Comparison of ENCODE assay signal across 8 cellular contexts in genomic region chr1:24390924-24391782, GRCh38. TPM values are rescaled to one million over a fixed set of nuclear protein-coding genes. Genes with fewer than 3 reads are reported as not detected.
DNase-seq lines count a peak whose midpoint lies in the region; ATAC-seq, FAIRE-seq and TF ChIP-seq lines count a peak whose summit lies in the region.

No MANE protein-coding gene starts in this region.

- H3K4me2 ChIP-seq in A549 (peak overlapping the region; percentile 46), Loucy (ENCODE audit: low read depth, low read length, poor library complexity, severe bottlenecking) (no peak overlapping the region), SK-N-SH (no peak overlapping the region)

- peaks cover 56% of the 10 kb centered on the region for H3K4me1 ChIP-seq in A549
- no peaks in the 10 kb centered on the region for H3K4me1 ChIP-seq in Loucy (ENCODE audit: insufficient read depth, low read length, poor library complexity, severe bottlenecking)
- peaks cover 4 to 15% of the 10 kb centered on the region in 2 experiments; a peak in 3 of 4 replicates for H3K4me1 ChIP-seq in SK-N-SH (ENCODE audit: control insufficient read depth in 1 of 2, insufficient read depth in 2 of 2, low read depth in 1 of 2, low read length in 1 of 2)

- TF ChIP-seq CTCF in A549 (IDR thresholded peaks at IDR 0.05) = peak; percentile 83
- TF ChIP-seq CTCF in Loucy (conservative IDR thresholded peaks at IDR 0.05; ENCODE audit: low read length) = peak; percentile 96
- TF ChIP-seq CTCF in SK-N-SH (IDR thresholded peaks at IDR 0.05) = peak; percentile 98
- peak; percentile 96 for TF ChIP-seq CTCF in type B pancreatic cell (conservative IDR thresholded peaks at IDR 0.05)

- ATAC-seq in A549 = peak; percentile 89 to 90; a peak in 5 of 6 replicates
- peak; percentile 63 for ATAC-seq in GM18502 (IDR thresholded peaks at IDR 0.05; ENCODE audit: poor library complexity, unreplicated experiment)

- H4K20me1 ChIP-seq in Loucy (ENCODE audit: insufficient read depth, low read length, poor library complexity, severe bottlenecking) = no peaks in the 10 kb centered on the region
- no peaks in the 10 kb centered on the region for H4K20me1 ChIP-seq in SK-N-SH (ENCODE audit: insufficient read depth)

- POLR2A ChIA-PET in A549 (lab: Yijun Ruan, JAX) (interaction anchor here (1.3 to 2.1 kb wide), 4 partner anchors 96 to 241 kb away, joined by 3 to 10 read pairs (median 7); no protein-coding TSS in a partner anchor), SK-N-SH (lab: Yijun Ruan, JAX) (interaction anchor here (0.7 kb wide), 1 partner anchor 204 kb away, joined by 3 read pairs; the partner anchor contains the start of gene IFNLR1)

- CTCF ChIA-PET in A549 (lab: Yijun Ruan, JAX) = interaction anchor here (0.6 to 23.6 kb wide), 83 partner anchors 9 to 623 kb away, joined by 3 to 748 read pairs (median 5); partner anchors contain the start of genes GRHL3, IFNLR1, NIPAL3 and RCAN3
- CTCF ChIA-PET in SK-N-SH (lab: Yijun Ruan, JAX) = interaction anchor here (0.6 to 6.7 kb wide), 102 partner anchors 8 to 1232 kb away, joined by 3 to 451 read pairs (median 5); partner anchors contain the start of genes IFNLR1, NIPAL3 and STPG1
- CTCF ChIA-PET in activated naive CD4-positive, alpha-beta T cell treated with anti-CD3 and anti-CD28 coated beads, Interleukin-2, amount 10 ng/mL, durations not matched to agents 7 days and 5 days (lab: Charles Lee) = interaction anchor here (0.7 to 5.8 kb wide), 50 partner anchors 8 to 404 kb away, joined by 3 to 383 read pairs (median 4); partner anchors contain the start of genes IL22RA1, NIPAL3 and STPG1

- H3K9me3 Mint-ChIP-seq in activated naive CD4-positive, alpha-beta T cell treated with anti-CD3 and anti-CD28 coated beads, Interleukin-2, amount 10 ng/mL, durations not matched to agents 7 days and 5 days = no peaks in the 10 kb centered on the region
- H3K9me3 Mint-ChIP-seq in type B pancreatic cell = no peaks in the 10 kb centered on the region

- no peak overlapping the region for H3K9ac ChIP-seq in Loucy (ENCODE audit: low read depth, low read length, poor library complexity, severe bottlenecking)
- peak overlapping the region; percentile 11; the same call in 1 of the 2 replicates for H3K9ac ChIP-seq in SK-N-SH

- H3K79me2 ChIP-seq in Loucy (ENCODE audit: insufficient read depth, low read length) (no peaks in the 10 kb centered on the region), SK-N-SH (ENCODE audit: insufficient read depth) (no peaks in the 10 kb centered on the region; the same call in 1 of the 2 replicates)

- 4% methylated on average over 12 of the region's 12 CpGs for WGBS in A549 (ENCODE audit: missing lambda C conversion rate)
- 17% methylated on average over 12 of the region's 12 CpGs for WGBS in SK-N-SH (ENCODE audit: low lambda C conversion rate)

- H3K27ac Mint-ChIP-seq in activated naive CD4-positive, alpha-beta T cell treated with anti-CD3 and anti-CD28 coated beads, Interleukin-2, amount 10 ng/mL, durations not matched to agents 7 days and 5 days = peak overlapping the region; percentile 91
- H3K27ac Mint-ChIP-seq in type B pancreatic cell = peak overlapping the region; percentile 88

- TF ChIP-seq POLR2A in A549 (IDR thresholded peaks at IDR 0.05; ENCODE audit: low read length) = no peak

- H3K4me1 Mint-ChIP-seq in activated naive CD4-positive, alpha-beta T cell treated with anti-CD3 and anti-CD28 coated beads, Interleukin-2, amount 10 ng/mL, durations not matched to agents 7 days and 5 days = peaks cover 38% of the 10 kb centered on the region
- peaks cover 32% of the 10 kb centered on the region for H3K4me1 Mint-ChIP-seq in type B pancreatic cell (ENCODE audit: unreplicated experiment)

- FAIRE-seq in A549 (lab: Jason Lieb, UNC) (no peak), frontal cortex (lab: Jason Lieb, UNC) (no peak)

- H3K27me3 ChIP-seq in Loucy (ENCODE audit: insufficient read depth, low read length, poor library complexity, severe bottlenecking) (no peaks in the 10 kb centered on the region), SK-N-SH (ENCODE audit: insufficient read depth) (no peaks in the 10 kb centered on the region)

- TF ChIP-seq EP300 in A549 (IDR thresholded peaks at IDR 0.05) = no peak
- TF ChIP-seq EP300 in SK-N-SH (IDR thresholded peaks at IDR 0.05; ENCODE audit: borderline replicate concordance in 1 of 2, low read depth in 1 of 2, low read length in 1 of 2) = no peak

- H3K4me3 Mint-ChIP-seq in activated naive CD4-positive, alpha-beta T cell treated with anti-CD3 and anti-CD28 coated beads, Interleukin-2, amount 10 ng/mL, durations not matched to agents 7 days and 5 days = peak overlapping the region; percentile 62
- H3K4me3 Mint-ChIP-seq in type B pancreatic cell = peak overlapping the region; percentile 64

- H3K36me3 ChIP-seq in Loucy (ENCODE audit: insufficient read depth, low read length) = no peaks in the 10 kb centered on the region
- H3K36me3 ChIP-seq in SK-N-SH (replicated peaks in 1 of 2; ENCODE audit: control insufficient read depth in 1 of 2, insufficient read depth in 2 of 2, low read length in 1 of 2) = peaks cover 2 to 4% of the 10 kb centered on the region in 2 experiments

- H3K36me3 Mint-ChIP-seq in activated naive CD4-positive, alpha-beta T cell treated with anti-CD3 and anti-CD28 coated beads, Interleukin-2, amount 10 ng/mL, durations not matched to agents 7 days and 5 days = peaks cover 10% of the 10 kb centered on the region
- H3K36me3 Mint-ChIP-seq in type B pancreatic cell = peaks cover 11% of the 10 kb centered on the region

- H3K4me3 ChIP-seq in A549 (no peak overlapping the region), Loucy (ENCODE audit: low read length, poor library complexity, severe bottlenecking) (no peak overlapping the region), SK-N-SH (ENCODE audit: low read depth in 2 of 2, low read length in 1 of 2) (no peak overlapping the region; a peak in 1 of 4 replicates)

- H3F3A ChIP-seq in Loucy (ENCODE audit: low read depth) = no peaks in the 10 kb centered on the region
- H3F3A ChIP-seq in SK-N-SH (replicated peaks; ENCODE audit: insufficient read depth) = peaks cover 15% of the 10 kb centered on the region

- H2AFZ ChIP-seq in Loucy (ENCODE audit: low read length) (no peak overlapping the region), SK-N-SH (ENCODE audit: low read depth) (peak overlapping the region; percentile 58)

- H3K27ac ChIP-seq in A549 (peak overlapping the region; percentile 65 to 81), SK-N-SH (ENCODE audit: low read depth in 2 of 2, low read length in 1 of 2) (peak overlapping the region in 1 of 2 experiments; percentile 37; a peak in 1 of 4 replicates)

- DNase-seq in A549 (ENCODE audit: low read depth in 1 of 2, low spot score in 1 of 2) = peak; percentile 44 to 84
- DNase-seq in SK-N-SH = peak; percentile 78
- peak; percentile 75 for DNase-seq in activated naive CD4-positive, alpha-beta T cell treated with anti-CD3 and anti-CD28 coated beads, Interleukin-2, amount 10 ng/mL, durations not matched to agents 7 days and 5 days
- peak; percentile 34 to 71 for DNase-seq in frontal cortex (ENCODE audit: low spot score in 2 of 2)
- DNase-seq in occipital lobe (lab: John Stamatoyannopoulos, UW) = peak; percentile 64
- DNase-seq in type B pancreatic cell (ENCODE audit: extremely low spot score, unreplicated experiment) = peak; percentile 80

- H3K27me3 Mint-ChIP-seq in activated naive CD4-positive, alpha-beta T cell treated with anti-CD3 and anti-CD28 coated beads, Interleukin-2, amount 10 ng/mL, durations not matched to agents 7 days and 5 days = no peaks in the 10 kb centered on the region
- H3K27me3 Mint-ChIP-seq in type B pancreatic cell = no peaks in the 10 kb centered on the region

- H3K9me2 ChIP-seq in Loucy (replicated peaks; ENCODE audit: low read depth, low read length) (no peaks in the 10 kb centered on the region), SK-N-SH (no peaks in the 10 kb centered on the region)

- peak; percentile 96 to 97 for TF ChIP-seq RAD21 in A549 (conservative IDR thresholded peaks at IDR 0.05 in 1 of 2, IDR thresholded peaks at IDR 0.05 in 1 of 2)
- peak; percentile 98 for TF ChIP-seq RAD21 in SK-N-SH (IDR thresholded peaks at IDR 0.05; ENCODE audit: low read length)

- H3K9me3 ChIP-seq in A549 (no peaks in the 10 kb centered on the region), Loucy (ENCODE audit: insufficient read depth, low read depth, low read length) (no peaks in the 10 kb centered on the region), SK-N-SH (no peaks in the 10 kb centered on the region)

TF ChIP-seq in SK-N-SH, 30 proteins besides CTCF, POLR2A, EP300 and RAD21 (continues in another document):
- TF ChIP-seq SMC3 (IDR thresholded peaks at IDR 0.05; ENCODE audit: low read depth, low read length) = peak; percentile 97
- 0 out of 2 replicates have a peak, but pooled peaks have one; percentile 12 for TF ChIP-seq TAF1 (IDR thresholded peaks at IDR 0.05; ENCODE audit: borderline replicate concordance, low read depth, low read length)
- no peak for TF ChIP-seq ELF1 (IDR thresholded peaks at IDR 0.05)
- no peak for TF ChIP-seq MXI1 (IDR thresholded peaks at IDR 0.05; ENCODE audit: low read depth, low read length)
- TF ChIP-seq MEF2A (IDR thresholded peaks at IDR 0.05; ENCODE audit: borderline replicate concordance, low read depth) = no peak
- TF ChIP-seq FOXJ3 (CRISPR knock-in tag; IDR thresholded peaks at IDR 0.05) = no peak

RNA-seq across cellular contexts. Expression of gene STPG1, which starts 22.4 kb away (rescaled TPM):
- polyA plus RNA-seq in A549 (2011; rRNA removed) = 9.5 and 9.7 TPM in 2 replicates
- 4.2 and 5.0 TPM in 2 replicates for polyA plus RNA-seq in A549 (2012; cell fraction: cytosol; rRNA removed)
- polyA plus RNA-seq in A549 (2012; cell fraction: nucleus; rRNA removed) = 3.8 and 5.1 TPM in 2 replicates
- 4.2 to 4.9 TPM (median 4.4 TPM) in 3 replicates for polyA plus RNA-seq in A549 (2017; fragmentation: RNase III; extraction: RNeasy Plus Mini Kit Qiagen cat#74134 plus additional on column Dnase treatment)
- polyA minus RNA-seq in A549 (2011; rRNA and poly(A)+ RNA removed) = 6.7 and 7.3 TPM in 2 replicates
- 8.6 and 8.7 TPM in 2 replicates for polyA plus RNA-seq in SK-N-SH (2012; rRNA removed)
- polyA plus RNA-seq in SK-N-SH (2012; cell fraction: cytosol; rRNA removed) = 6.7 and 8.0 TPM in 2 replicates
- 8.3 and 8.9 TPM in 2 replicates for polyA plus RNA-seq in SK-N-SH (2012; cell fraction: nucleus; rRNA removed)
- total RNA-seq in frontal cortex = 2.9 TPM
- 1.9 TPM for total RNA-seq in occipital lobe
- total RNA-seq in type B pancreatic cell (ENCODE audit: low replicate concordance) = 7.2 and 8.7 TPM in 2 replicates

RNA-seq across cellular contexts. Expression of gene NIPAL3, which starts 24.4 kb away (rescaled TPM):
- polyA plus RNA-seq in A549 (2011; rRNA removed) (10.4 and 14.7 TPM in 2 replicates), A549 (2017; fragmentation: RNase III; extraction: RNeasy Plus Mini Kit Qiagen cat#74134 plus additional on column Dnase treatment) (4.5 to 5.2 TPM (median 5.1 TPM) in 3 replicates), SK-N-SH (2012; rRNA removed) (20.3 and 28.6 TPM in 2 replicates)
- 4.0 and 5.6 TPM in 2 replicates for polyA plus RNA-seq in A549 (2012; cell fraction: cytosol; rRNA removed)
- polyA plus RNA-seq in A549 (2012; cell fraction: nucleus; rRNA removed) = 4.1 and 4.3 TPM in 2 replicates
- polyA minus RNA-seq in A549 (2011; rRNA and poly(A)+ RNA removed) = 18.6 and 20.4 TPM in 2 replicates
- polyA plus RNA-seq in SK-N-SH (2012; cell fraction: cytosol; rRNA removed) = 17.2 and 24.0 TPM in 2 replicates
- 17.4 and 17.9 TPM in 2 replicates for polyA plus RNA-seq in SK-N-SH (2012; cell fraction: nucleus; rRNA removed)
- total RNA-seq in frontal cortex (13.5 TPM), occipital lobe (7.0 TPM), type B pancreatic cell (ENCODE audit: low replicate concordance) (17.5 and 21.3 TPM in 2 replicates)

Comparison
In these comparisons a context has a peak if more than half of its experiments do, and no peak if none do; other contexts are left out.
1. Of the 12 proteins assayed by ChIP-seq in both A549 and SK-N-SH: peak only in A549: none; only in SK-N-SH: CHD2; in both: CTCF, MAX, RAD21 and SMC3; in neither: 7.